10 cellular contexts compared by ENCODE assay signal in genomic region chr9:76756273-76756650, GRCh38. TPM values are rescaled to one million over a fixed set of nuclear protein-coding genes. Genes with fewer than 3 reads are reported as not detected.
DNase-seq lines count a peak whose midpoint lies in the region; TF ChIP-seq lines count a peak whose summit lies in the region.
"Had no signal": no experiment of that assay in that cellular context is flagged by ENCODE, and none has a peak within 500 bp of the region (broad histone marks: within the 10 kb centered on the region; RNA-seq: fewer than 3 reads in every experiment).

No MANE protein-coding gene starts in this region.

- TF ChIP-seq CTCF in cardiac fibroblast (IDR thresholded peaks at IDR 0.05; ENCODE audit: low read depth, low read length) (peak; percentile 14), osteoblast (IDR thresholded peaks at IDR 0.05; ENCODE audit: extremely low read depth, low read depth, low read length) (peak; percentile 22), CD14-positive monocyte (IDR thresholded peaks at IDR 0.05) (no peak)

- H3K27ac Mint-ChIP-seq in CD14-positive monocyte = no peak overlapping the region
- H3K27ac Mint-ChIP-seq: stimulated activated effector memory CD8-positive, alpha-beta T cell treated with anti-CD3 and anti-CD28 coated beads, Interleukin-12 subunit alpha, Interleukin-12 subunit beta, amount 100 ng/mL, for 72 hours had no signal

- no peaks in the 10 kb centered on the region for H3K9me3 Mint-ChIP-seq in CD14-positive monocyte
- H3K9me3 Mint-ChIP-seq: stimulated activated effector memory CD8-positive, alpha-beta T cell treated with anti-CD3 and anti-CD28 coated beads, Interleukin-12 subunit alpha, Interleukin-12 subunit beta, amount 100 ng/mL, for 72 hours had no signal

- peak overlapping the region in 1 of 2 donors; percentile 23 for H3K4me3 Mint-ChIP-seq in CD14-positive monocyte
- H3K4me3 Mint-ChIP-seq: stimulated activated effector memory CD8-positive, alpha-beta T cell treated with anti-CD3 and anti-CD28 coated beads, Interleukin-12 subunit alpha, Interleukin-12 subunit beta, amount 100 ng/mL, for 72 hours had no signal

- H3K27me3 ChIP-seq in osteoblast (ENCODE audit: insufficient read depth, low read length) = peaks cover 3% of the 10 kb centered on the region

- H3K4me1 ChIP-seq in osteoblast (ENCODE audit: insufficient read depth, low read length) = peaks cover 6% of the 10 kb centered on the region
- H3K4me1 ChIP-seq: heart right ventricle had no signal

- H3K4me3 ChIP-seq in cardiac fibroblast (replicated peaks in 1 of 2; ENCODE audit: low read depth in 2 of 2, low read length in 2 of 2) (no peak overlapping the region), osteoblast (ENCODE audit: insufficient read depth, low read length) (no peak overlapping the region)
- H3K4me3 ChIP-seq: heart right ventricle had no signal

- H3K4me1 Mint-ChIP-seq in CD14-positive monocyte = peaks cover 15% of the 10 kb centered on the region

- no peaks in the 10 kb centered on the region for H3K36me3 Mint-ChIP-seq in CD14-positive monocyte
- H3K36me3 Mint-ChIP-seq: stimulated activated effector memory CD8-positive, alpha-beta T cell treated with anti-CD3 and anti-CD28 coated beads, Interleukin-12 subunit alpha, Interleukin-12 subunit beta, amount 100 ng/mL, for 72 hours had no signal

- no peaks in the 10 kb centered on the region for H3K36me3 ChIP-seq in osteoblast (ENCODE audit: insufficient read depth, low read length)
- H3K36me3 ChIP-seq: heart right ventricle had no signal

- H3K9me3 ChIP-seq in osteoblast (ENCODE audit: low read depth, low read length) = no peaks in the 10 kb centered on the region
- H3K9me3 ChIP-seq: heart right ventricle had no signal

- no peaks in the 10 kb centered on the region for H3K79me2 ChIP-seq in osteoblast (ENCODE audit: insufficient read depth, low read length)

- H3K4me2 ChIP-seq in osteoblast (ENCODE audit: insufficient read depth, low read length) = no peak overlapping the region

- H3K27ac ChIP-seq in osteoblast (ENCODE audit: low read depth, low read length) = no peak overlapping the region
- H3K27ac ChIP-seq: heart right ventricle had no signal

- DNase-seq in EH (ENCODE audit: low read depth) = peak; percentile 34
- DNase-seq in HCEC 1CT = peak; percentile 27
- peak; percentile 79 for DNase-seq in NCI-H2107 (lab: John Stamatoyannopoulos, UW)
- DNase-seq in cardiac fibroblast (ENCODE audit: low read depth in 2 of 2) = peak; percentile 32 to 46
- no peak for DNase-seq in osteoblast (ENCODE audit: insufficient read length, low spot score, missing footprints)
- no peak for DNase-seq in NCI-H524 treated with DMSO at 0.1 percent for 48 hours (lab: John Stamatoyannopoulos, UW)
- no peak for DNase-seq in CD14-positive monocyte (ENCODE audit: low spot score)
- no peak for DNase-seq in activated naive CD4-positive, alpha-beta T cell treated with anti-CD3 and anti-CD28 coated beads, Interleukin-2, amount 50 U/mL, for 16 hours

- intact Hi-C loops in CD14-positive monocyte (cut with micrococcal nuclease) = no loop called here

- H4K20me1 ChIP-seq in osteoblast (ENCODE audit: insufficient read depth, low read length) = no peaks in the 10 kb centered on the region

- peaks cover 0 to 6% (median 1%) of the 10 kb centered on the region in 3 donors for H3K27me3 Mint-ChIP-seq in CD14-positive monocyte (ENCODE audit: low read depth in 3 of 3)

- H2AFZ ChIP-seq in osteoblast (ENCODE audit: low read length) = no peak overlapping the region

RNA-seq across cellular contexts. Expression of gene PCA3, which starts 8.0 kb away (rescaled TPM):
- total RNA-seq in osteoblast = under 0.01 and 0.36 TPM in 2 replicates
- polyA plus RNA-seq in CD14-positive monocyte = not detected
- total RNA-seq: heart right ventricle had no signal

Comparison
In these comparisons a context has a peak if more than half of its experiments do, and no peak if none do; other contexts are left out.
1. DNase-seq: peak in EH (single experiment), HCEC 1CT (single experiment), NCI-H2107 (single experiment) and cardiac fibroblast (2 of 2); none in osteoblast (single experiment), NCI-H524 treated with DMSO at 0.1 percent for 48 hours (single experiment), CD14-positive monocyte (single experiment) and activated naive CD4-positive, alpha-beta T cell treated with anti-CD3 and anti-CD28 coated beads, Interleukin-2, amount 50 U/mL, for 16 hours (single experiment).